In genomic region chr9:104075801-104076753, GRCh38 we compare ENCODE assay signal across 13 cellular contexts. TPM values are rescaled to one million over a fixed set of nuclear protein-coding genes. Genes with fewer than 3 reads are reported as not detected.
DNase-seq lines count a peak whose midpoint lies in the region; FAIRE-seq and TF ChIP-seq lines count a peak whose summit lies in the region.
"Had no signal": no experiment of that assay in that cellular context is flagged by ENCODE, and none has a peak within 500 bp of the region (broad histone marks: within the 10 kb centered on the region; RNA-seq: fewer than 3 reads in every experiment).

No MANE protein-coding gene starts in this region.

- TF ChIP-seq CTCF in esophagus muscularis mucosa (IDR thresholded peaks at IDR 0.05), result no peak

- WGBS in esophagus muscularis mucosa, result 46% methylated on average over 2 of the region's 2 CpGs

- no peak overlapping the region for H3K9ac ChIP-seq in rectal smooth muscle tissue (ENCODE audit: low read length)
- H3K9ac ChIP-seq: KMS-11 had no signal

- intact Hi-C loops in esophagus muscularis mucosa (cut with DNase I), result no loop called here

- H3K9me3 ChIP-seq in esophagus muscularis mucosa, result no peaks in the 10 kb centered on the region
- peaks cover 12% of the 10 kb centered on the region for H3K9me3 ChIP-seq in SJCRH30 (replicated peaks)

- H3K4me1 ChIP-seq in esophagus muscularis mucosa (peaks cover 24 to 46% (median 39%) of the 10 kb centered on the region in 4 donors), rectal smooth muscle tissue (ENCODE audit: control insufficient read depth, insufficient read depth, low read length) (peaks cover 17% of the 10 kb centered on the region), SJCRH30 (no peaks in the 10 kb centered on the region)

- peak overlapping the region; percentile 55 to 64 (median 59) for H3K27ac ChIP-seq in esophagus muscularis mucosa (replicated peaks in 1 of 4)
- H3K27ac ChIP-seq in rectal smooth muscle tissue (ENCODE audit: low read depth, low read length), result peak overlapping the region; percentile 55
- no peak overlapping the region for H3K27ac ChIP-seq in SJCRH30
- H3K27ac ChIP-seq: KMS-11 had no signal

- no peak for TF ChIP-seq POLR2A in esophagus muscularis mucosa (IDR thresholded peaks at IDR 0.05; ENCODE audit: low read depth)

- no peak for FAIRE-seq in RCC 7860 (lab: Jason Lieb, UNC)

- no peaks in the 10 kb centered on the region for H3K36me3 ChIP-seq in esophagus muscularis mucosa
- no peaks in the 10 kb centered on the region for H3K36me3 ChIP-seq in rectal smooth muscle tissue (ENCODE audit: control insufficient read depth, insufficient read depth, low read length)
- no peaks in the 10 kb centered on the region for H3K36me3 ChIP-seq in SJCRH30

- H3K27me3 ChIP-seq in esophagus muscularis mucosa (no peaks in the 10 kb centered on the region), rectal smooth muscle tissue (ENCODE audit: control insufficient read depth, insufficient read depth, low read length) (no peaks in the 10 kb centered on the region), SJCRH30 (no peaks in the 10 kb centered on the region)

- no peak for TF ChIP-seq EP300 in esophagus muscularis mucosa (IDR thresholded peaks at IDR 0.05)

- no peak overlapping the region for H3K4me3 ChIP-seq in esophagus muscularis mucosa
- H3K4me3 ChIP-seq in rectal smooth muscle tissue (ENCODE audit: low read length), result no peak overlapping the region
- no peak overlapping the region for H3K4me3 ChIP-seq in SJCRH30

- DNase-seq in EL, result peak; percentile 84
- peak; percentile 32 for DNase-seq in RCC 7860 (ENCODE audit: low spot score)
- no peak for DNase-seq in esophagus muscularis mucosa (ENCODE audit: extremely low spot score)
- no peak for DNase-seq in SJCRH30
- no peak for DNase-seq in SHP77 (lab: John Stamatoyannopoulos, UW)
- DNase-seq in T-helper 2 cell, result no peak
- DNase-seq in NCI-H2107 treated with DMSO at 0.1 percent for 48 hours (lab: John Stamatoyannopoulos, UW; ENCODE audit: unreplicated experiment), result no peak
- DNase-seq: activated CD4-positive, CD25-positive, alpha-beta regulatory T cell treated with anti-CD3 and anti-CD28 coated beads, Interleukin-2, amount 50 U/mL, for 72 hours; activated naive CD4-positive, alpha-beta T cell; DMS 273 treated with DMSO at 0.1 percent for 48 hours; nephron progenitor cell had no signal

RNA-seq across cellular contexts. Expression of gene SMC2, which starts 18.0 kb away (rescaled TPM):
- 10 to 100 TPM in 2 of 4 donors, 1 to 10 TPM in 2; 9.8 to 11.5 (median 10.1) TPM for total RNA-seq in esophagus muscularis mucosa
- total RNA-seq in SJCRH30 (2014; rRNA removed; shearing (Covaris generic)), result 94.6 and 107 TPM in 2 replicates

Comparison
In these comparisons a context has a peak if more than half of its experiments do, and no peak if none do; other contexts are left out.
1. DNase-seq: peak in EL (single experiment) and RCC 7860 (single experiment); none in esophagus muscularis mucosa (single experiment), SJCRH30 (0 of 2), SHP77 (0 of 2), T-helper 2 cell (0 of 5) and NCI-H2107 treated with DMSO at 0.1 percent for 48 hours (single experiment).